Comparison of ENCODE assay signal across 11 cellular contexts in genomic region chr2:86223682-86224560, GRCh38. TPM values are rescaled to one million over a fixed set of nuclear protein-coding genes. Genes with fewer than 3 reads are reported as not detected.
DNase-seq lines count a peak whose midpoint lies in the region; ATAC-seq and TF ChIP-seq lines count a peak whose summit lies in the region.
"Had no signal": no experiment of that assay in that cellular context is flagged by ENCODE, and none has a peak within 500 bp of the region (broad histone marks: within the 10 kb centered on the region; RNA-seq: fewer than 3 reads in every experiment).

No MANE protein-coding gene starts in this region.

- H3K4me3 Mint-ChIP-seq in activated CD4-positive, alpha-beta T cell treated with anti-CD3 and anti-CD28 coated beads, Interleukin-2, amount 10 ng/mL, durations not matched to agents 7 days and 5 days = no peak overlapping the region
- no peak overlapping the region for H3K4me3 Mint-ChIP-seq in activated CD4-positive, alpha-beta T cell treated with anti-CD3 and anti-CD28 coated beads for 36 hours
- peak overlapping the region in 4 of 5 experiments; percentile 1 to 68 (median 46) for H3K4me3 Mint-ChIP-seq in brain
- H3K4me3 Mint-ChIP-seq in WTC11 = no peak overlapping the region

- H3K36me3 Mint-ChIP-seq in activated CD4-positive, alpha-beta T cell treated with anti-CD3 and anti-CD28 coated beads, Interleukin-2, amount 10 ng/mL, durations not matched to agents 7 days and 5 days (ENCODE audit: low read depth) = no peaks in the 10 kb centered on the region
- no peaks in the 10 kb centered on the region for H3K36me3 Mint-ChIP-seq in activated CD4-positive, alpha-beta T cell treated with anti-CD3 and anti-CD28 coated beads for 36 hours (ENCODE audit: low read depth)
- H3K36me3 Mint-ChIP-seq in brain (peaks cover 4% of the 10 kb centered on the region), WTC11 (no peaks in the 10 kb centered on the region)

- no peaks in the 10 kb centered on the region for H3K27me3 ChIP-seq in layer of hippocampus (ENCODE audit: control insufficient read depth, insufficient read depth, low read length)

- H3K27ac ChIP-seq in layer of hippocampus (ENCODE audit: low read depth, low read length) (peak overlapping the region; percentile 59), temporal lobe (ENCODE audit: low read depth, low read length) (peak overlapping the region; percentile 83)
- H3K27ac ChIP-seq: HL-60 had no signal

- no peak for DNase-seq in activated CD4-positive, alpha-beta T cell treated with anti-CD3 and anti-CD28 coated beads, Interleukin-2, amount 10 ng/mL, durations not matched to agents 7 days and 5 days
- DNase-seq in activated CD4-positive, alpha-beta T cell treated with anti-CD3 and anti-CD28 coated beads for 36 hours = no peak
- no peak for DNase-seq in WTC11 (ENCODE audit: low spot score)
- DNase-seq: activated T-cell treated with anti-CD3 and anti-CD28 coated beads, Interleukin-2, amount 50 U/mL, for 48 hours; NCI-H2081 had no signal

- no peaks in the 10 kb centered on the region for H3K27me3 Mint-ChIP-seq in activated CD4-positive, alpha-beta T cell treated with anti-CD3 and anti-CD28 coated beads, Interleukin-2, amount 10 ng/mL, durations not matched to agents 7 days and 5 days
- H3K27me3 Mint-ChIP-seq in activated CD4-positive, alpha-beta T cell treated with anti-CD3 and anti-CD28 coated beads for 36 hours = no peaks in the 10 kb centered on the region
- no peaks in the 10 kb centered on the region for H3K27me3 Mint-ChIP-seq in brain
- no peaks in the 10 kb centered on the region for H3K27me3 Mint-ChIP-seq in WTC11 (ENCODE audit: low read depth)

- ATAC-seq in activated CD4-positive, alpha-beta T cell treated with anti-CD3 and anti-CD28 coated beads for 36 hours = no peak
- ATAC-seq in GM18520 (IDR thresholded peaks at IDR 0.05; ENCODE audit: unreplicated experiment) (no peak), HG03520 (IDR thresholded peaks at IDR 0.05; ENCODE audit: unreplicated experiment) (no peak), WTC11 (no peak)

- H3K4me1 Mint-ChIP-seq in activated CD4-positive, alpha-beta T cell treated with anti-CD3 and anti-CD28 coated beads, Interleukin-2, amount 10 ng/mL, durations not matched to agents 7 days and 5 days = peaks cover 35% of the 10 kb centered on the region
- peaks cover 14% of the 10 kb centered on the region for H3K4me1 Mint-ChIP-seq in activated CD4-positive, alpha-beta T cell treated with anti-CD3 and anti-CD28 coated beads for 36 hours
- peaks cover 49% of the 10 kb centered on the region for H3K4me1 Mint-ChIP-seq in brain
- peaks cover 16% of the 10 kb centered on the region for H3K4me1 Mint-ChIP-seq in WTC11

- no peaks in the 10 kb centered on the region for H3K9me3 Mint-ChIP-seq in activated CD4-positive, alpha-beta T cell treated with anti-CD3 and anti-CD28 coated beads, Interleukin-2, amount 10 ng/mL, durations not matched to agents 7 days and 5 days
- H3K9me3 Mint-ChIP-seq in activated CD4-positive, alpha-beta T cell treated with anti-CD3 and anti-CD28 coated beads for 36 hours (ENCODE audit: low read depth) = no peaks in the 10 kb centered on the region
- H3K9me3 Mint-ChIP-seq in brain (no peaks in the 10 kb centered on the region), WTC11 (no peaks in the 10 kb centered on the region)

- H3K27ac Mint-ChIP-seq in activated CD4-positive, alpha-beta T cell treated with anti-CD3 and anti-CD28 coated beads, Interleukin-2, amount 10 ng/mL, durations not matched to agents 7 days and 5 days = peak overlapping the region; percentile 81
- H3K27ac Mint-ChIP-seq in activated CD4-positive, alpha-beta T cell treated with anti-CD3 and anti-CD28 coated beads for 36 hours = no peak overlapping the region
- H3K27ac Mint-ChIP-seq in brain (peak overlapping the region; percentile 8 to 98 (median 87)), WTC11 (no peak overlapping the region)

- POLR2A ChIA-PET in activated CD4-positive, alpha-beta T cell treated with anti-CD3 and anti-CD28 coated beads, Interleukin-2, amount 10 ng/mL, durations not matched to agents 7 days and 5 days (lab: Charles Lee) = no interaction called here
- POLR2A ChIA-PET in activated CD4-positive, alpha-beta T cell treated with anti-CD3 and anti-CD28 coated beads for 36 hours (lab: Charles Lee) = no interaction called here
- POLR2A ChIA-PET in WTC11 (lab: Charles Lee) = no interaction called here

- CTCF ChIA-PET in activated CD4-positive, alpha-beta T cell treated with anti-CD3 and anti-CD28 coated beads, Interleukin-2, amount 10 ng/mL, durations not matched to agents 7 days and 5 days (lab: Charles Lee) = interaction anchor here (0.7 kb wide), 2 partner anchors 15 to 393 kb away, joined by 3 to 5 read pairs; no protein-coding TSS in a partner anchor
- CTCF ChIA-PET in activated CD4-positive, alpha-beta T cell treated with anti-CD3 and anti-CD28 coated beads for 36 hours (lab: Charles Lee) = no interaction called here
- CTCF ChIA-PET in WTC11 (lab: Charles Lee) = interaction anchor here (4.0 to 4.3 kb wide), 2 partner anchors 143 to 148 kb away, joined by 45 to 52 read pairs; no protein-coding TSS in a partner anchor

- intact Hi-C loops in activated CD4-positive, alpha-beta T cell treated with anti-CD3 and anti-CD28 coated beads for 36 hours (cut with DNase I, micrococcal nuclease) = no loop called here

- TF ChIP-seq CTCF in brain (conservative IDR thresholded peaks at IDR 0.05) (no peak), WTC11 (IDR thresholded peaks at IDR 0.05) (no peak)

TF ChIP-seq in WTC11, 78 proteins besides CTCF, POLR2A, EP300 and RAD21:
- TF ChIP-seq TEAD4 (CRISPR knock-in tag; IDR thresholded peaks at IDR 0.05) (no peak), OVOL2 (CRISPR knock-in tag; IDR thresholded peaks at IDR 0.05; ENCODE audit: borderline replicate concordance) (no peak), CREM (CRISPR knock-in tag; IDR thresholded peaks at IDR 0.05) (no peak), NFATC4 (CRISPR knock-in tag; IDR thresholded peaks at IDR 0.05) (no peak), HMGXB4 (CRISPR knock-in tag; IDR thresholded peaks at IDR 0.05) (no peak), NFYB (CRISPR knock-in tag; conservative IDR thresholded peaks at IDR 0.05; ENCODE audit: low read depth) (no peak)

RNA-seq across cellular contexts. Expression of gene MRPL35, which starts 24.7 kb away (rescaled TPM):
- total RNA-seq in activated CD4-positive, alpha-beta T cell treated with anti-CD3 and anti-CD28 coated beads, Interleukin-2, amount 10 ng/mL, durations not matched to agents 7 days and 5 days = 10 to 100 TPM; 45.0 to 58.0 TPM
- 10 to 100 TPM; 83.2 to 93.2 TPM for total RNA-seq in activated CD4-positive, alpha-beta T cell treated with anti-CD3 and anti-CD28 coated beads for 36 hours
- 16.4 TPM for polyA plus RNA-seq in brain (ENCODE audit: insufficient read depth, low read depth, low replicate concordance)
- total RNA-seq in temporal lobe (36.6 TPM), WTC11 (2021) (32.9 to 40.8 TPM (median 35.9 TPM) in 3 replicates)

RNA-seq across cellular contexts. Expression of gene IMMT, which starts 28.7 kb away (rescaled TPM):
- 100 to 1,000 TPM; 130 to 135 TPM for total RNA-seq in activated CD4-positive, alpha-beta T cell treated with anti-CD3 and anti-CD28 coated beads, Interleukin-2, amount 10 ng/mL, durations not matched to agents 7 days and 5 days
- 100 to 1,000 TPM; 172 to 182 TPM for total RNA-seq in activated CD4-positive, alpha-beta T cell treated with anti-CD3 and anti-CD28 coated beads for 36 hours
- polyA plus RNA-seq in brain (ENCODE audit: insufficient read depth, low read depth, low replicate concordance) = 60.9 TPM
- total RNA-seq in temporal lobe (41.3 TPM), WTC11 (2021) (102 to 104 TPM (median 104 TPM) in 3 replicates)

Comparison
In these comparisons a context has a peak if more than half of its experiments do, and no peak if none do; other contexts are left out.
1. H3K27ac Mint-ChIP-seq: peak in activated CD4-positive, alpha-beta T cell treated with anti-CD3 and anti-CD28 coated beads, Interleukin-2, amount 10 ng/mL, durations not matched to agents 7 days and 5 days (single experiment) and brain (5 of 5); none in activated CD4-positive, alpha-beta T cell treated with anti-CD3 and anti-CD28 coated beads for 36 hours (single experiment) and WTC11 (single experiment).
2. H3K4me3 Mint-ChIP-seq: peak in brain (4 of 5); none in activated CD4-positive, alpha-beta T cell treated with anti-CD3 and anti-CD28 coated beads, Interleukin-2, amount 10 ng/mL, durations not matched to agents 7 days and 5 days (single experiment), activated CD4-positive, alpha-beta T cell treated with anti-CD3 and anti-CD28 coated beads for 36 hours (single experiment) and WTC11 (single experiment).